In genomic region chr6:18514180-18514579, GRCh38 we compare ENCODE assay signal across 19 cellular contexts.
DNase-seq lines count a peak whose midpoint lies in the region; ATAC-seq and TF ChIP-seq lines count a peak whose summit lies in the region.
"Had no signal": no experiment of that assay in that cellular context is flagged by ENCODE, and none has a peak within 500 bp of the region (broad histone marks: within the 10 kb centered on the region; RNA-seq: fewer than 3 reads in every experiment).

No MANE protein-coding gene starts in this region.

- no peak for TF ChIP-seq POLR2A in esophagus muscularis mucosa (IDR thresholded peaks at IDR 0.05; ENCODE audit: low read depth)

- no peaks in the 10 kb centered on the region for H3K36me3 ChIP-seq in esophagus muscularis mucosa
- H3K36me3 ChIP-seq: BLaER1 treated with 17β-estradiol and CSF1 and Interleukin-3, amounts not matched to agents 10 nM and 100 nM had no signal

- 93% methylated on average over 7 of the region's 7 CpGs for WGBS in esophagus muscularis mucosa

- H3K4me1 ChIP-seq in esophagus muscularis mucosa, result no peaks in the 10 kb centered on the region
- H3K4me1 ChIP-seq: A549; BLaER1 treated with 17β-estradiol and CSF1 and Interleukin-3, amounts not matched to agents 10 nM and 100 nM; Caco-2 had no signal

- H3K36me3 Mint-ChIP-seq in activated T-cell treated with anti-CD3 and anti-CD28 coated beads, Interleukin-2, amount 50 U/mL, for 72 hours (ENCODE audit: insufficient read depth in 2 of 2), result peaks cover 0 to 2% of the 10 kb centered on the region in 2 donors
- H3K36me3 Mint-ChIP-seq in WTC11, result no peaks in the 10 kb centered on the region
- H3K36me3 Mint-ChIP-seq: CD8-positive, alpha-beta T cell had no signal

- H3K4me3 ChIP-seq in esophagus muscularis mucosa, result no peak overlapping the region
- H3K4me3 ChIP-seq: A549; BLaER1 treated with 17β-estradiol and CSF1 and Interleukin-3, amounts not matched to agents 10 nM and 100 nM had no signal

- no peak for TF ChIP-seq EP300 in esophagus muscularis mucosa (IDR thresholded peaks at IDR 0.05)

- H3K27ac ChIP-seq in esophagus muscularis mucosa (replicated peaks in 1 of 4), result no peak overlapping the region
- H3K27ac ChIP-seq: 22Rv1; A549; BLaER1 treated with 17β-estradiol and CSF1 and Interleukin-3, amounts not matched to agents 10 nM and 100 nM; C4-2B had no signal

- peak; percentile 2 to 6 for ATAC-seq in activated T-cell treated with anti-CD3 and anti-CD28 coated beads, Interleukin-2, amount 50 U/mL, for 72 hours (replicated peaks in 1 of 2)
- peak; percentile 58 for ATAC-seq in WTC11
- ATAC-seq: A549; CD8-positive, alpha-beta T cell had no signal

- H3K27me3 ChIP-seq in esophagus muscularis mucosa, result no peaks in the 10 kb centered on the region
- H3K27me3 ChIP-seq: BLaER1 treated with 17β-estradiol and CSF1 and Interleukin-3, amounts not matched to agents 10 nM and 100 nM had no signal

- peaks cover 32% of the 10 kb centered on the region for H3K27me3 Mint-ChIP-seq in activated T-cell treated with anti-CD3 and anti-CD28 coated beads, Interleukin-2, amount 50 U/mL, for 72 hours (ENCODE audit: low read depth)
- no peaks in the 10 kb centered on the region for H3K27me3 Mint-ChIP-seq in WTC11 (ENCODE audit: low read depth)

- H3K9me3 Mint-ChIP-seq in activated T-cell treated with anti-CD3 and anti-CD28 coated beads, Interleukin-2, amount 50 U/mL, for 72 hours, result no peaks in the 10 kb centered on the region
- no peaks in the 10 kb centered on the region for H3K9me3 Mint-ChIP-seq in WTC11
- H3K9me3 Mint-ChIP-seq: CD4-positive, alpha-beta T cell; CD8-positive, alpha-beta T cell had no signal

- peak overlapping the region; percentile 25 to 50 for H3K4me3 Mint-ChIP-seq in activated T-cell treated with anti-CD3 and anti-CD28 coated beads, Interleukin-2, amount 50 U/mL, for 72 hours
- no peak overlapping the region for H3K4me3 Mint-ChIP-seq in WTC11
- H3K4me3 Mint-ChIP-seq: B cell; CD4-positive, alpha-beta T cell; CD8-positive, alpha-beta T cell had no signal

- intact Hi-C loops in esophagus muscularis mucosa (cut with DNase I), result no loop called here

- no peaks in the 10 kb centered on the region for H3K9me3 ChIP-seq in esophagus muscularis mucosa
- H3K9me3 ChIP-seq: A549; BLaER1 treated with 17β-estradiol and CSF1 and Interleukin-3, amounts not matched to agents 10 nM and 100 nM; Caco-2 had no signal

- CTCF ChIA-PET in WTC11 (lab: Charles Lee), result interaction anchor here (0.6 kb wide), 1 partner anchor 1908 kb away, joined by 3 read pairs; no protein-coding TSS in a partner anchor

- peaks cover 64% of the 10 kb centered on the region for H3K4me1 Mint-ChIP-seq in activated T-cell treated with anti-CD3 and anti-CD28 coated beads, Interleukin-2, amount 50 U/mL, for 72 hours (ENCODE audit: low read depth)
- H3K4me1 Mint-ChIP-seq in WTC11, result peaks cover 27% of the 10 kb centered on the region
- H3K4me1 Mint-ChIP-seq: B cell had no signal

- no peak overlapping the region for H3K27ac Mint-ChIP-seq in activated T-cell treated with anti-CD3 and anti-CD28 coated beads, Interleukin-2, amount 50 U/mL, for 72 hours
- no peak overlapping the region for H3K27ac Mint-ChIP-seq in WTC11
- H3K27ac Mint-ChIP-seq: B cell; CD4-positive, alpha-beta T cell; CD8-positive, alpha-beta T cell had no signal

- POLR2A ChIA-PET in WTC11 (lab: Charles Lee), result interaction anchor here (0.6 kb wide), 1 partner anchor 1943 kb away, joined by 3 read pairs; no protein-coding TSS in a partner anchor

- peak in 1 of 2 donors; percentile 25 for DNase-seq in activated T-cell treated with anti-CD3 and anti-CD28 coated beads, Interleukin-2, amount 50 U/mL, for 72 hours
- no peak for DNase-seq in activated T-cell treated with anti-CD3 and anti-CD28 coated beads, Interleukin-2, amount 50 U/mL, for 48 hours
- no peak for DNase-seq in WTC11 (ENCODE audit: low spot score)
- DNase-seq in esophagus muscularis mucosa (ENCODE audit: extremely low spot score), result peak; percentile 5
- no peak for DNase-seq in stimulated activated naive CD4-positive, alpha-beta T cell (lab: John Stamatoyannopoulos, UW)
- no peak for DNase-seq in DMS 273 (lab: John Stamatoyannopoulos, UW; ENCODE audit: unreplicated experiment)
- DNase-seq in NCI-H2196 treated with DMSO at 0.1 percent for 48 hours (lab: John Stamatoyannopoulos, UW; ENCODE audit: unreplicated experiment), result no peak
- DNase-seq: AML-193; Caco-2; Calu3; CD4-positive, alpha-beta T cell; CD8-positive, alpha-beta T cell; DMS79 treated with DMSO at 0.1 percent for 48 hours; GF-D8 had no signal

- no peak for TF ChIP-seq CTCF in WTC11 (IDR thresholded peaks at IDR 0.05)
- TF ChIP-seq CTCF in esophagus muscularis mucosa (IDR thresholded peaks at IDR 0.05), result no peak

TF ChIP-seq in WTC11, 78 proteins besides CTCF, POLR2A, EP300 and RAD21:
- no peak for TF ChIP-seq NR1H2 (CRISPR knock-in tag; IDR thresholded peaks at IDR 0.05)
- no peak for TF ChIP-seq TEAD4 (CRISPR knock-in tag; IDR thresholded peaks at IDR 0.05)
- TF ChIP-seq ZNF138 (CRISPR knock-in tag; conservative IDR thresholded peaks at IDR 0.05), result no peak
- TF ChIP-seq ZNF423 (CRISPR knock-in tag; IDR thresholded peaks at IDR 0.05), result no peak
- TF ChIP-seq ZSCAN18 (CRISPR knock-in tag; IDR thresholded peaks at IDR 0.05), result no peak
- TF ChIP-seq PREB (CRISPR knock-in tag; IDR thresholded peaks at IDR 0.05; ENCODE audit: borderline replicate concordance), result no peak
- no peak for TF ChIP-seq TEAD1 (CRISPR knock-in tag; IDR thresholded peaks at IDR 0.05)
- TF ChIP-seq HMGA2 (CRISPR knock-in tag; IDR thresholded peaks at IDR 0.05), result no peak
- TF ChIP-seq CBFB (CRISPR knock-in tag; IDR thresholded peaks at IDR 0.05; ENCODE audit: low read depth), result no peak
- no peak for TF ChIP-seq ATF3 (CRISPR knock-in tag; conservative IDR thresholded peaks at IDR 0.05)
- TF ChIP-seq FOXK1 (CRISPR knock-in tag; IDR thresholded peaks at IDR 0.05), result no peak
- TF ChIP-seq ZNF671 (CRISPR knock-in tag; IDR thresholded peaks at IDR 0.05), result no peak
